In genomic region chr11:33868646-33869461, GRCh38 we compare ENCODE assay signal across 8 cellular contexts. TPM values are rescaled to one million over a fixed set of nuclear protein-coding genes. Genes with fewer than 3 reads are reported as not detected.
A peak's percentile ranks its signal among the peaks of the same experiment; 100 is the strongest.
DNase-seq lines count a peak whose midpoint lies in the region; ATAC-seq and TF ChIP-seq lines count a peak whose summit lies in the region.

No MANE protein-coding gene starts in this region.

- dilution Hi-C loops in mammary epithelial cell (cut with HindIII; ENCODE audit: low sequenced_read_pairs) = no loop called here

- BruUV-seq in Caco-2 (replicated peaks; lab: Mats Ljungman, UMichigan) (no TSS peak), mammary epithelial cell (replicated peaks; lab: Mats Ljungman, UMichigan) (no TSS peak)

- no peak overlapping the region for H4K5ac ChIP-seq in mesendoderm (ENCODE audit: low read length)

- H3K36me3 ChIP-seq in Caco-2 (ENCODE audit: control insufficient read depth, insufficient read depth, low read length) = no peaks in the 10 kb centered on the region
- H3K36me3 ChIP-seq in mammary epithelial cell (ENCODE audit: insufficient read depth, low read length) = no peaks in the 10 kb centered on the region
- H3K36me3 ChIP-seq in mesendoderm (ENCODE audit: control insufficient read depth, insufficient read depth, low read length) = no peaks in the 10 kb centered on the region
- no peaks in the 10 kb centered on the region for H3K36me3 ChIP-seq in vagina

- H3K9me3 Mint-ChIP-seq in Caco-2 (ENCODE audit: unreplicated experiment) = no peaks in the 10 kb centered on the region

- H3K4me1 Mint-ChIP-seq in Caco-2 (ENCODE audit: low read depth, unreplicated experiment) = no peaks in the 10 kb centered on the region

- in situ Hi-C loops in mammary epithelial cell (cut with MboI; ENCODE audit: low sequenced_read_pairs in 2 of 2) = loop anchor here in 1 of 2 donors (10.0 to 25.0 kb wide), 2 partner anchors 96 to 493 kb away; partner anchors contain the start of gene ABTB2

- peak overlapping the region; percentile 99 for H3K4me2 ChIP-seq in mammary epithelial cell (ENCODE audit: insufficient read depth, low read depth, low read length)
- peak overlapping the region; percentile 72 for H3K4me2 ChIP-seq in mesendoderm (ENCODE audit: low read length)

- CTCF ChIA-PET in Caco-2 (lab: Charles Lee) = no interaction called here
- CTCF ChIA-PET in mammary epithelial cell (lab: Charles Lee; ENCODE audit: low non-redundant PET) = no interaction called here

- H2BK120ac ChIP-seq in mesendoderm (ENCODE audit: low read depth, low read length) = no peak overlapping the region

- no peak overlapping the region for H2AK5ac ChIP-seq in mesendoderm (ENCODE audit: low read length)

- peak overlapping the region; percentile 77 for H3K4me3 Mint-ChIP-seq in Caco-2 (ENCODE audit: unreplicated experiment)

- no peak overlapping the region for H3K23ac ChIP-seq in mesendoderm (ENCODE audit: low read length)

- ATAC-seq in HG02678 (IDR thresholded peaks at IDR 0.05; ENCODE audit: unreplicated experiment) = peak; percentile 24
- ATAC-seq in HG03196 (IDR thresholded peaks at IDR 0.05; ENCODE audit: unreplicated experiment) = no peak
- no peak for ATAC-seq in GM18519 (IDR thresholded peaks at IDR 0.05; ENCODE audit: low FRiP score, unreplicated experiment)

- H3K79me2 ChIP-seq in mammary epithelial cell (ENCODE audit: insufficient read depth, low read length) (no peaks in the 10 kb centered on the region), mesendoderm (ENCODE audit: control insufficient read depth, insufficient read depth, low read length) (no peaks in the 10 kb centered on the region)

- H3K4me3 ChIP-seq in Caco-2 (ENCODE audit: low read depth, low read length) (peak overlapping the region; percentile 9; the same call in 1 of the 2 replicates), mammary epithelial cell (replicated peaks in 1 of 3; ENCODE audit: insufficient read depth in 1 of 3, low read depth in 2 of 3, low read length in 3 of 3) (peak overlapping the region in 2 of 3 experiments; percentile 50 to 69), mesendoderm (ENCODE audit: low read length) (no peak overlapping the region), vagina (peak overlapping the region; percentile 59 to 73)

- H2AFZ ChIP-seq in mammary epithelial cell (ENCODE audit: low read depth, low read length) = peak overlapping the region; percentile 89

- H3K27me3 ChIP-seq in Caco-2 (replicated peaks; ENCODE audit: control insufficient read depth, insufficient read depth, low read length) = peaks cover 10% of the 10 kb centered on the region
- peaks cover 20% of the 10 kb centered on the region for H3K27me3 ChIP-seq in mammary epithelial cell (ENCODE audit: insufficient read depth, low read length)
- H3K27me3 ChIP-seq in mesendoderm (ENCODE audit: insufficient read depth, low read length, poor library complexity) = peaks cover 20% of the 10 kb centered on the region
- no peaks in the 10 kb centered on the region for H3K27me3 ChIP-seq in vagina

- H3K4ac ChIP-seq in mesendoderm (ENCODE audit: low read depth, low read length) = no peak overlapping the region

- no peak for DNase-seq in Caco-2
- no peak for DNase-seq in mammary epithelial cell
- no peak for DNase-seq in mesendoderm
- peak in 1 of 2 donors; percentile 75 for DNase-seq in vagina (ENCODE audit: extremely low spot score in 2 of 2)
- no peak for DNase-seq in GM19240 (ENCODE audit: insufficient read length, low spot score)

- H3K9me3 ChIP-seq in Caco-2 (no peaks in the 10 kb centered on the region), mammary epithelial cell (replicated peaks; ENCODE audit: insufficient read depth, low read length) (no peaks in the 10 kb centered on the region), vagina (no peaks in the 10 kb centered on the region)

- H3K9ac ChIP-seq in mammary epithelial cell (ENCODE audit: insufficient read depth, low read length) = no peak overlapping the region
- no peak overlapping the region for H3K9ac ChIP-seq in mesendoderm (ENCODE audit: low read length)

- H3K18ac ChIP-seq in mesendoderm (ENCODE audit: low read length) = peak overlapping the region; percentile 11

- peak overlapping the region; percentile 45 for H3K56ac ChIP-seq in mesendoderm (ENCODE audit: low read length)

- H4K8ac ChIP-seq in mesendoderm (ENCODE audit: low read depth, low read length) = no peak overlapping the region

- H3K79me1 ChIP-seq in mesendoderm (ENCODE audit: low read length) = no peaks in the 10 kb centered on the region

- intact Hi-C loops in Caco-2 (cut with micrococcal nuclease; ENCODE audit: unreplicated experiment) = no loop called here
- intact Hi-C loops in mammary epithelial cell (cut with micrococcal nuclease) = no loop called here
- intact Hi-C loops in vagina (cut with DNase I) = no loop called here

- TF ChIP-seq POLR2A in vagina (IDR thresholded peaks at IDR 0.05) = no peak

- POLR2A ChIA-PET in Caco-2 (lab: Charles Lee) = no interaction called here

- no peak overlapping the region for H3K27ac ChIP-seq in mammary epithelial cell (ENCODE audit: insufficient read depth, low read depth, low read length)
- no peak overlapping the region for H3K27ac ChIP-seq in mesendoderm (ENCODE audit: low read depth, low read length)
- peak overlapping the region; percentile 85 for H3K27ac ChIP-seq in vagina

- no peak for TF ChIP-seq CTCF in Caco-2 (IDR thresholded peaks at IDR 0.05; ENCODE audit: insufficient read depth in 1 of 2, low read depth in 1 of 2, low read length in 1 of 2, severe bottlenecking in 1 of 2, unreplicated experiment in 1 of 2)
- no peak for TF ChIP-seq CTCF in mammary epithelial cell (conservative IDR thresholded peaks at IDR 0.05 in 1 of 2, IDR thresholded peaks at IDR 0.05 in 1 of 2; ENCODE audit: extremely low read depth in 1 of 2, insufficient read depth in 1 of 2, low read depth in 1 of 2, low read length in 2 of 2)
- TF ChIP-seq CTCF in vagina (IDR thresholded peaks at IDR 0.05) = no peak

- no peaks in the 10 kb centered on the region for H3K36me3 Mint-ChIP-seq in Caco-2 (ENCODE audit: insufficient read depth, unreplicated experiment)

- H3K27me3 Mint-ChIP-seq in Caco-2 (ENCODE audit: insufficient read depth, unreplicated experiment) = peaks cover 42% of the 10 kb centered on the region

- no peak overlapping the region for H2BK5ac ChIP-seq in mesendoderm (ENCODE audit: low read length)

- WGBS in mammary epithelial cell (ENCODE audit: low coverage, missing lambda C conversion rate) = 18% methylated on average over 28 of the region's 68 CpGs
- WGBS in mesendoderm (ENCODE audit: extremely low coverage, insufficient coverage, low lambda C conversion rate) = no CpG with 5 or more reads among the region's 68 CpGs

- H2BK15ac ChIP-seq in mesendoderm (replicated peaks; ENCODE audit: low read depth) = no peak overlapping the region

- H3K27ac Mint-ChIP-seq in Caco-2 (ENCODE audit: unreplicated experiment) = no peak overlapping the region

- H3K4me1 ChIP-seq in Caco-2 = peaks cover 12% of the 10 kb centered on the region; the same call in 1 of the 2 replicates
- H3K4me1 ChIP-seq in mammary epithelial cell (ENCODE audit: insufficient read depth, low read length) = peaks cover 13% of the 10 kb centered on the region
- no peaks in the 10 kb centered on the region for H3K4me1 ChIP-seq in mesendoderm (ENCODE audit: control insufficient read depth, low read depth, low read length)
- peaks cover 25% of the 10 kb centered on the region for H3K4me1 ChIP-seq in vagina

- no peaks in the 10 kb centered on the region for H4K20me1 ChIP-seq in mammary epithelial cell (ENCODE audit: insufficient read depth, low read length)

RNA-seq across cellular contexts. Expression of gene LMO2, which starts 23.0 kb away (rescaled TPM):
- 0.29 TPM in 1 of 2 replicates, not detected in the other for total RNA-seq in Caco-2 (2022)
- 1 to 10 TPM in 1 of 2 donors, under 1 TPM in 1; 0.50 to 1.8 TPM for total RNA-seq in mammary epithelial cell
- polyA plus RNA-seq in mammary epithelial cell = 0.67 TPM
- polyA minus RNA-seq in mammary epithelial cell = not detected
- polyA plus RNA-seq in mesendoderm (2013, experiment 1 of 2) = 0.79 TPM
- polyA plus RNA-seq in mesendoderm (2013, experiment 2 of 2) = 0.81 TPM
- 26.5 TPM for total RNA-seq in vagina
